Comparison of ENCODE assay signal across 19 cellular contexts in the genomic region with DNA sequence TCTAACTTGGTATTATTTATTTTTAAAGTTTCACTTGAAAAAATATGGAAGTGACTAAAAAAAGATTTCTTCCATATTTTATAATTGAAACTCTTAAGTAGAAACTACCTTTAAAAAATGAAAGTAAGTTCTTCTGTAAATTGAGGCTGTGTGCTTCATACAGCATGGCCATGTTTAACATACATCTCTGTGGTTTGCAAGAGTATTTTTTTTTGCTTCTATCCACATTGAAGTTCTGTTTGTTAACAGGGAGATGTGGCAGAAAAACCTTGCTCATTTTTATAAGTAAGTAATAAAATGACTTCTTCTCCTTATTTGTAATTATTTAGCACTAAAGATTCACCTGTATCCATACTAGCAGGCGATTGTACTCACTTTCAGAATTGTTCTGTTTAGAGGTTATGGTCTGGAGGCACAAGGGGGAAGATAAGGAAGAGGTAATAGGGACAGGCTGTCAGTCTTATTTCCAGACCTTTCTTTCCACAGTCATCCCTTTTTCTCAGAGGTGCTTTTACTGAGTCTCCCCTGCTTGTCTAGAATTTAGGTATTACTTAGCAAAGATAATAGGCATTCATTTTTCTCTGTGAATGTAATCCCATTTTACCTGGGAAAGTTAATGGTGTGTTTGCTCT. TPM values are rescaled to one million over a fixed set of nuclear protein-coding genes. Genes with fewer than 3 reads are reported as not detected.
DNase-seq lines count a peak whose midpoint lies in the region; ATAC-seq, FAIRE-seq and TF ChIP-seq lines count a peak whose summit lies in the region.
"Had no signal": no experiment of that assay in that cellular context is flagged by ENCODE, and none has a peak within 500 bp of the region (broad histone marks: within the 10 kb centered on the region; RNA-seq: fewer than 3 reads in every experiment).

No MANE protein-coding gene starts in this region.

- no peaks in the 10 kb centered on the region for H3F3A ChIP-seq in smooth muscle cell (ENCODE audit: low read depth)

- H3K9me3 Mint-ChIP-seq in activated CD4-positive, alpha-beta T cell treated with anti-CD3 and anti-CD28 coated beads for 36 hours (ENCODE audit: low read depth) = no peaks in the 10 kb centered on the region

- H3K4me3 Mint-ChIP-seq in activated CD4-positive, alpha-beta T cell treated with anti-CD3 and anti-CD28 coated beads for 36 hours = peak overlapping the region; percentile 81

- H3K4me3 ChIP-seq in OCI-LY7 (ENCODE audit: low read depth, low read length, poor library complexity, severe bottlenecking) = no peak overlapping the region
- H3K4me3 ChIP-seq in K562 = no peak overlapping the region
- H3K4me3 ChIP-seq in smooth muscle cell = no peak overlapping the region
- H3K4me3 ChIP-seq: A549, body of pancreas, PC-9 had no signal

- peaks cover 42% of the 10 kb centered on the region for H3K4me1 Mint-ChIP-seq in activated CD4-positive, alpha-beta T cell treated with anti-CD3 and anti-CD28 coated beads for 36 hours

- no peak for DNase-seq in activated CD4-positive, alpha-beta T cell treated with anti-CD3 and anti-CD28 coated beads for 36 hours
- DNase-seq in activated CD4-positive, alpha-beta T cell treated with anti-CD3 and anti-CD28 coated beads, Interleukin-2, amount 50 U/mL, for 48 hours = no peak
- DNase-seq in OCI-LY7 (ENCODE audit: low spot score) (no peak), K562 (ENCODE audit: extremely low read depth in 1 of 4, low spot score in 3 of 4) (peak in 2 of 4 experiments; percentile 41 to 55), smooth muscle cell (lab: John Stamatoyannopoulos, UW; ENCODE audit: unreplicated experiment) (no peak), midbrain (lab: John Stamatoyannopoulos, UW) (no peak)
- DNase-seq in stimulated activated naive CD4-positive, alpha-beta T cell (lab: John Stamatoyannopoulos, UW) = no peak
- DNase-seq: Caco-2, heart left ventricle, kidney glomerular epithelial cell, PC-9, substantia nigra had no signal

- H2AFZ ChIP-seq in OCI-LY7 (ENCODE audit: low read length) (0 out of 2 replicates have a peak overlapping the region, but pooled peaks have one; percentile 10), K562 (ENCODE audit: low read depth, low read length) (peak overlapping the region; percentile 85), smooth muscle cell (ENCODE audit: low read depth) (peak overlapping the region; percentile 48)
- H2AFZ ChIP-seq: parathyroid adenoma, PC-9 had no signal

- 30% methylated on average over 1 of the region's 1 CpG for WGBS in K562 (ENCODE audit: insufficient coverage, low coverage, missing lambda C conversion rate)
- WGBS in smooth muscle cell (ENCODE audit: low lambda C conversion rate) = 95% methylated on average over 1 of the region's 1 CpG

- H3K27me3 ChIP-seq in K562 (ENCODE audit: control insufficient read depth in 2 of 2, insufficient read depth in 2 of 2, low read length in 2 of 2) = no peaks in the 10 kb centered on the region
- H3K27me3 ChIP-seq in smooth muscle cell (ENCODE audit: low read depth) = no peaks in the 10 kb centered on the region
- H3K27me3 ChIP-seq: body of pancreas, heart left ventricle had no signal

- no peaks in the 10 kb centered on the region for H3K9me2 ChIP-seq in OCI-LY7 (ENCODE audit: insufficient read depth, low read length)

- FAIRE-seq in K562 (lab: Jason Lieb, UNC) = peak; percentile 23
- FAIRE-seq: A549, G401.6 had no signal

- POLR2A ChIA-PET in activated CD4-positive, alpha-beta T cell treated with anti-CD3 and anti-CD28 coated beads for 36 hours (lab: Charles Lee) = interaction anchor here (1.0 kb wide), 1 partner anchor 10 kb away, joined by 3 read pairs; no protein-coding TSS in a partner anchor
- POLR2A ChIA-PET in OCI-LY7 (lab: Charles Lee) = interaction anchor here (1.2 kb wide), 1 partner anchor 32 kb away, joined by 4 read pairs; no protein-coding TSS in a partner anchor
- POLR2A ChIA-PET in K562 (lab: Yijun Ruan, JAX) = interaction anchor here (0.5 to 0.8 kb wide), 3 partner anchors 9 to 222 kb away, joined by 3 to 4 read pairs (median 3); partner anchors contain the start of gene DAB2

- peaks cover 16% of the 10 kb centered on the region for H3K36me3 Mint-ChIP-seq in activated CD4-positive, alpha-beta T cell treated with anti-CD3 and anti-CD28 coated beads for 36 hours (ENCODE audit: low read depth)

- H3K4me1 ChIP-seq in OCI-LY7 (ENCODE audit: insufficient read depth, low read length, poor library complexity, severe bottlenecking) = no peaks in the 10 kb centered on the region
- H3K4me1 ChIP-seq in K562 (replicated peaks in 1 of 2; ENCODE audit: control insufficient read depth in 2 of 2, insufficient read depth in 2 of 2, low read length in 2 of 2) = peaks cover 4 to 21% of the 10 kb centered on the region in 2 experiments; a peak in 4 of 5 replicates
- no peaks in the 10 kb centered on the region for H3K4me1 ChIP-seq in smooth muscle cell (ENCODE audit: low read depth)
- H3K4me1 ChIP-seq: body of pancreas, parathyroid adenoma had no signal

- BruUV-seq in OCI-LY7 (replicated peaks; lab: Mats Ljungman, UMichigan) (no TSS peak), K562 (replicated peaks; lab: Mats Ljungman, UMichigan) (no TSS peak)

- no peak for TF ChIP-seq POLR2A in K562 (conservative IDR thresholded peaks at IDR 0.05)

- ATAC-seq in activated CD4-positive, alpha-beta T cell treated with anti-CD3 and anti-CD28 coated beads for 36 hours = no peak
- ATAC-seq in K562 (peak; percentile 55), HG03565 (IDR thresholded peaks at IDR 0.05; ENCODE audit: unreplicated experiment) (no peak)
- ATAC-seq: A549, body of pancreas had no signal

- H3K9ac ChIP-seq in K562 (ENCODE audit: insufficient read depth in 1 of 2, low read depth in 2 of 2, low read length in 2 of 2) = no peak overlapping the region; a peak in 1 of 4 replicates
- no peak overlapping the region for H3K9ac ChIP-seq in smooth muscle cell (ENCODE audit: low read depth)
- H3K9ac ChIP-seq: KMS-11, parathyroid adenoma had no signal

- H3K9me1 ChIP-seq in K562 (ENCODE audit: control insufficient read depth, insufficient read depth, low read length) = no peaks in the 10 kb centered on the region

- intact Hi-C loops in activated CD4-positive, alpha-beta T cell treated with anti-CD3 and anti-CD28 coated beads for 36 hours (cut with DNase I, micrococcal nuclease) = loop anchor here (2.0 to 10.0 kb wide), 5 partner anchors 41 to 1629 kb away; no protein-coding TSS in a partner anchor
- intact Hi-C loops in OCI-LY7 (cut with micrococcal nuclease; ENCODE audit: unreplicated experiment) = no loop called here
- intact Hi-C loops in K562 (cut with micrococcal nuclease) = loop anchor here (5.0 kb wide), 2 partner anchors 46 to 126 kb away; no protein-coding TSS in a partner anchor

- peak overlapping the region; percentile 93 for H3K27ac Mint-ChIP-seq in activated CD4-positive, alpha-beta T cell treated with anti-CD3 and anti-CD28 coated beads for 36 hours

- H4K20me1 ChIP-seq in OCI-LY7 (ENCODE audit: insufficient read depth, low read length) (no peaks in the 10 kb centered on the region), K562 (replicated peaks; ENCODE audit: control insufficient read depth, insufficient read depth, low read length) (no peaks in the 10 kb centered on the region), smooth muscle cell (ENCODE audit: low read depth) (no peaks in the 10 kb centered on the region)

- no peaks in the 10 kb centered on the region for H3K79me2 ChIP-seq in OCI-LY7 (ENCODE audit: insufficient read depth, low read depth, low read length)
- peaks cover 37% of the 10 kb centered on the region for H3K79me2 ChIP-seq in K562 (ENCODE audit: control insufficient read depth, insufficient read depth, low read length)
- no peaks in the 10 kb centered on the region for H3K79me2 ChIP-seq in smooth muscle cell (ENCODE audit: low read depth)
- H3K79me2 ChIP-seq: parathyroid adenoma had no signal

- CTCF ChIA-PET in activated CD4-positive, alpha-beta T cell treated with anti-CD3 and anti-CD28 coated beads for 36 hours (lab: Charles Lee) = interaction anchor here (0.8 to 4.2 kb wide), 6 partner anchors 9 to 123 kb away, joined by 3 to 52 read pairs (median 10); partner anchors contain the start of gene FYB1
- CTCF ChIA-PET in OCI-LY7 (lab: Charles Lee; ENCODE audit: unreplicated experiment) (no interaction called here), K562 (lab: Yijun Ruan, JAX; ENCODE audit: low intra/inter-chr PET ratio) (no interaction called here)

- H3K27ac ChIP-seq in OCI-LY7 (ENCODE audit: low read depth, low read length, poor library complexity, severe bottlenecking) = no peak overlapping the region
- peak overlapping the region; percentile 61; the same call in 1 of the 3 replicates for H3K27ac ChIP-seq in K562 (ENCODE audit: extremely low read depth, low read depth, low read length)
- no peak overlapping the region for H3K27ac ChIP-seq in smooth muscle cell (ENCODE audit: low read depth)
- H3K27ac ChIP-seq: body of pancreas, KMS-11, parathyroid adenoma, PC-9 had no signal

- TF ChIP-seq RAD21 in K562 (CRISPR knock-in tag; conservative IDR thresholded peaks at IDR 0.05 in 1 of 2, IDR thresholded peaks at IDR 0.05 in 1 of 2) = no peak

- no peak for TF ChIP-seq EP300 in K562 (IDR thresholded peaks at IDR 0.05; ENCODE audit: low read length)

- no peak overlapping the region for H3K4me2 ChIP-seq in OCI-LY7 (ENCODE audit: low read length)
- H3K4me2 ChIP-seq in K562 (ENCODE audit: insufficient read depth, low read length) = no peak overlapping the region
- no peak overlapping the region for H3K4me2 ChIP-seq in smooth muscle cell
- H3K4me2 ChIP-seq: A549, KMS-11, PC-9 had no signal

- TF ChIP-seq CTCF in OCI-LY7 (conservative IDR thresholded peaks at IDR 0.05; ENCODE audit: low read length) (no peak), K562 (IDR thresholded peaks at IDR 0.05 in 2 of 3, conservative IDR thresholded peaks at IDR 0.05 in 1 of 3; ENCODE audit: insufficient read depth in 2 of 3, low read depth in 1 of 3, low read length in 3 of 3) (no peak), smooth muscle cell (IDR thresholded peaks at IDR 0.05; ENCODE audit: borderline replicate concordance, insufficient read depth, poor library complexity, severe bottlenecking) (no peak)

- in situ Hi-C loops in K562 (cut with MboI) = no loop called here

- no peaks in the 10 kb centered on the region for H3K9me3 ChIP-seq in OCI-LY7 (ENCODE audit: low read length)
- no peaks in the 10 kb centered on the region for H3K9me3 ChIP-seq in K562 (replicated peaks; ENCODE audit: control insufficient read depth, insufficient read depth, low read depth, low read length)
- H3K9me3 ChIP-seq in smooth muscle cell (replicated peaks; ENCODE audit: low read depth) = no peaks in the 10 kb centered on the region
- H3K9me3 ChIP-seq: A549, body of pancreas, Caco-2, heart left ventricle had no signal

- H3K36me3 ChIP-seq in OCI-LY7 (ENCODE audit: insufficient read depth, low read length) (no peaks in the 10 kb centered on the region), K562 (ENCODE audit: control insufficient read depth, insufficient read depth, low read length) (no peaks in the 10 kb centered on the region), smooth muscle cell (ENCODE audit: low read depth) (no peaks in the 10 kb centered on the region)
- H3K36me3 ChIP-seq: heart left ventricle had no signal

- no peaks in the 10 kb centered on the region for H3K27me3 Mint-ChIP-seq in activated CD4-positive, alpha-beta T cell treated with anti-CD3 and anti-CD28 coated beads for 36 hours

RNA-seq across cellular contexts. Expression of gene FYB1, which starts 16.0 kb away (rescaled TPM):
- 100 to 1,000 TPM; 109 to 171 TPM for total RNA-seq in activated CD4-positive, alpha-beta T cell treated with anti-CD3 and anti-CD28 coated beads for 36 hours
- 0.16 TPM in 1 of 2 replicates, not detected in the other for total RNA-seq in OCI-LY7 (2014; rRNA removed; shearing (Covaris generic))
- total RNA-seq in OCI-LY7 (2022) (not detected in 2 replicates), K562 (2014; rRNA removed) (6.7 TPM in 2 replicates), K562 (2014; rRNA removed; fragmentation: Illumina TruSeq; extraction: Trizol) (15.6 and 16.5 TPM in 2 replicates), K562 (2015; rRNA removed; fragmentation: Illumina TruSeq; extraction: Trizol) (28.1 and 31.5 TPM in 2 replicates), K562 (2021) (17.4 and 22.5 TPM in 2 replicates), smooth muscle cell (0.22 TPM in 1 of 2 replicates, not detected in the other)
- 2.9 and 14.8 TPM in 2 replicates for total RNA-seq in K562 (2011; cell fraction: chromatin; rRNA removed; ENCODE audit: low replicate concordance)
- 0.67 and 2.2 TPM in 2 replicates for total RNA-seq in K562 (2011; cell fraction: nucleolus; rRNA removed)
- total RNA-seq in K562 (2011; cell fraction: nucleoplasm; rRNA removed) = 5.6 and 6.0 TPM in 2 replicates
- polyA plus RNA-seq in K562 (2011; rRNA removed) (4.7 and 25.4 TPM in 2 replicates), K562 (2014; fragmentation: Illumina TruSeq; extraction: Trizol) (13.7 and 18.4 TPM in 2 replicates), K562 (2014; fragmentation: Nextera tagmentation; extraction: Ambion mirVana) (1 to 10 TPM; 9.4 to 9.7 TPM), K562 (2014; rRNA removed) (7.4 and 8.0 TPM in 2 replicates), smooth muscle cell (0.06 and 0.07 TPM in 2 replicates)
- polyA plus RNA-seq in K562 (2011; cell fraction: cytosol; rRNA removed) = 0.85 and 9.2 TPM in 2 replicates
- polyA plus RNA-seq in K562 (2011; cell fraction: nucleus; rRNA removed) = 5.6 and 40.9 TPM in 2 replicates
- 20.9 and 22.7 TPM in 2 replicates for polyA plus RNA-seq in K562 (2012)
- polyA minus RNA-seq in K562 (2011; rRNA and poly(A)+ RNA removed) = 4.0 and 45.3 TPM in 2 replicates
- 2.4 and 15.2 TPM in 2 replicates for polyA minus RNA-seq in K562 (2011; cell fraction: cytosol; rRNA and poly(A)+ RNA removed)
- polyA minus RNA-seq in K562 (2011; cell fraction: nucleus; rRNA and poly(A)+ RNA removed) = 5.4 and 62.8 TPM in 2 replicates
- total RNA-seq: dermis microvascular lymphatic vessel endothelial cell had no signal

Comparison
In these comparisons a context has a peak if more than half of its experiments do, and no peak if none do; other contexts are left out.
1. H2AFZ ChIP-seq: peak in every context shown above with its lines; median percentile 85 in K562; 48 in smooth muscle cell; 10 in OCI-LY7.